In genomic region chr10:122374246-122374858, GRCh38 we compare ENCODE assay signal across 1 cellular context.
TF ChIP-seq lines count a peak whose summit lies in the region.

Gene PLEKHA1 (plus strand): TSS chr10:122374708. CDS start chr10:122393201, 18,493 bp downstream.

TF ChIP-seq in HCT116, 20 proteins besides CTCF, POLR2A, EP300 and RAD21 (continued from another document):
- no peak for TF ChIP-seq REST (IDR thresholded peaks at IDR 0.05; ENCODE audit: low read depth)
- TF ChIP-seq SP1 (IDR thresholded peaks at IDR 0.05; ENCODE audit: low read depth) = 0 out of 2 replicates have a peak, but pooled peaks have one; percentile 5
- TF ChIP-seq ZFX (IDR thresholded peaks at IDR 0.05) = no peak; the same call in 1 of the 2 replicates
- no peak for TF ChIP-seq ZNF274 (IDR thresholded peaks at IDR 0.05; ENCODE audit: low read depth, low read length)
- no peak for TF ChIP-seq CEBPB (IDR thresholded peaks at IDR 0.05; ENCODE audit: low read depth)
- peak; percentile 90 for TF ChIP-seq ELF1 (IDR thresholded peaks at IDR 0.05; ENCODE audit: borderline replicate concordance, low read depth)
- TF ChIP-seq FOSL1 (IDR thresholded peaks at IDR 0.05; ENCODE audit: low read depth) = no peak
- TF ChIP-seq SRF (IDR thresholded peaks at IDR 0.05; ENCODE audit: low read depth) = peak; percentile 24; the same call in 1 of the 2 replicates
- no peak; the same call in 1 of the 2 replicates for TF ChIP-seq SIN3A (IDR thresholded peaks at IDR 0.05; ENCODE audit: low read depth)
TF ChIP-seq in HCT116: peak in this region for 7.
